ENCODE assay signal across 14 cellular contexts in genomic region chr3:44000586-44000985, GRCh38.
DNase-seq lines count a peak whose midpoint lies in the region; ATAC-seq and TF ChIP-seq lines count a peak whose summit lies in the region.
"Had no signal": no experiment of that assay in that cellular context is flagged by ENCODE, and none has a peak within 500 bp of the region (broad histone marks: within the 10 kb centered on the region; RNA-seq: fewer than 3 reads in every experiment).

No MANE protein-coding gene starts in this region.

- H2AFZ ChIP-seq in SK-N-SH (ENCODE audit: low read depth), result no peak overlapping the region
- H2AFZ ChIP-seq: neural progenitor cell had no signal

- H3K79me2 ChIP-seq in SK-N-SH (ENCODE audit: insufficient read depth), result peaks cover 58% of the 10 kb centered on the region

- H3F3A ChIP-seq in SK-N-SH (replicated peaks; ENCODE audit: insufficient read depth), result no peaks in the 10 kb centered on the region

- H3K9ac ChIP-seq in SK-N-SH, result peak overlapping the region; percentile 75; the same call in 1 of the 2 replicates
- H3K9ac ChIP-seq: neural progenitor cell had no signal

- CTCF ChIA-PET in SK-N-SH (lab: Yijun Ruan, JAX), result interaction anchor here (1.0 to 2.0 kb wide), 3 partner anchors 19 to 146 kb away, joined by 3 to 6 read pairs (median 4); no protein-coding TSS in a partner anchor

- TF ChIP-seq POLR2A in ovary (IDR thresholded peaks at IDR 0.05), result no peak

- peaks cover 6 to 7% of the 10 kb centered on the region in 2 experiments for H3K36me3 ChIP-seq in SK-N-SH (replicated peaks in 1 of 2; ENCODE audit: control insufficient read depth in 1 of 2, insufficient read depth in 2 of 2, low read length in 1 of 2)
- no peaks in the 10 kb centered on the region for H3K36me3 ChIP-seq in ovary
- H3K36me3 ChIP-seq: adrenal gland, neural progenitor cell had no signal

- TF ChIP-seq EP300 in SK-N-SH (IDR thresholded peaks at IDR 0.05; ENCODE audit: borderline replicate concordance in 1 of 2, low read depth in 1 of 2, low read length in 1 of 2) (no peak), ovary (IDR thresholded peaks at IDR 0.05) (no peak)

- peak overlapping the region in 1 of 2 experiments; percentile 30; a peak in 1 of 4 replicates for H3K27ac ChIP-seq in SK-N-SH (ENCODE audit: low read depth in 2 of 2, low read length in 1 of 2)
- no peak overlapping the region for H3K27ac ChIP-seq in ovary
- H3K27ac ChIP-seq: adrenal gland, neural progenitor cell had no signal

- POLR2A ChIA-PET in SK-N-SH (lab: Yijun Ruan, JAX), result interaction anchor here (0.7 to 1.6 kb wide), 2 partner anchors 12 to 19 kb away, joined by 3 to 4 read pairs; no protein-coding TSS in a partner anchor

- WGBS in SK-N-SH (ENCODE audit: low lambda C conversion rate), result 35% methylated on average over 3 of the region's 3 CpGs
- 85 to 90% (median 87%) methylated on average over 3 of the region's 3 CpGs for WGBS in ovary, 3 donors

- ATAC-seq in GM18868 (IDR thresholded peaks at IDR 0.05; ENCODE audit: unreplicated experiment), result peak; percentile 29

- H3K27me3 ChIP-seq in SK-N-SH (ENCODE audit: insufficient read depth), result no peaks in the 10 kb centered on the region
- H3K27me3 ChIP-seq in ovary, result no peaks in the 10 kb centered on the region

- H3K4me2 ChIP-seq in SK-N-SH, result peak overlapping the region; percentile 86
- H3K4me2 ChIP-seq: neural progenitor cell had no signal

- peak; percentile 53 for DNase-seq in A172 (ENCODE audit: low spot score)
- DNase-seq in SK-N-SH, result no peak
- DNase-seq in foreskin fibroblast, result peak in 1 of 2 donors; percentile 85
- DNase-seq in activated naive CD4-positive, alpha-beta T cell treated with Interleukin-2 at 50 U/mL for 16 hours, result no peak
- DNase-seq in ovary, result no peak
- DNase-seq in activated effector memory CD4-positive, alpha-beta T cell treated with anti-CD3 and anti-CD28 coated beads, Interleukin-2, amount 50 U/mL, for 16 hours, result no peak
- DNase-seq in UCSD-AML1 (lab: John Stamatoyannopoulos, UW; ENCODE audit: unreplicated experiment), result no peak
- DNase-seq: activated CD4-positive, alpha-beta T cell treated with anti-CD3 and anti-CD28 coated beads for 4 hours; adrenal gland; AML-193; NCI-H2171 treated with DMSO at 0.1 percent for 48 hours; stimulated activated CD4-positive, alpha-beta T cell treated with anti-CD3 and anti-CD28 coated beads, Interleukin-1b, Interleukin-23, amount 100 ng/mL, for 48 hours had no signal

- peaks cover 0 to 21% of the 10 kb centered on the region in 2 experiments; a peak in 2 of 4 replicates for H3K4me1 ChIP-seq in SK-N-SH (ENCODE audit: control insufficient read depth in 1 of 2, insufficient read depth in 2 of 2, low read depth in 1 of 2, low read length in 1 of 2)
- peaks cover 11% of the 10 kb centered on the region for H3K4me1 ChIP-seq in ovary (ENCODE audit: insufficient read depth)

- no peak for TF ChIP-seq RAD21 in SK-N-SH (IDR thresholded peaks at IDR 0.05; ENCODE audit: low read length)

- peaks cover 17% of the 10 kb centered on the region for H4K20me1 ChIP-seq in SK-N-SH (ENCODE audit: insufficient read depth)

- H3K9me2 ChIP-seq in SK-N-SH, result no peaks in the 10 kb centered on the region

- H3K9me3 ChIP-seq in SK-N-SH, result no peaks in the 10 kb centered on the region
- no peaks in the 10 kb centered on the region for H3K9me3 ChIP-seq in ovary
- H3K9me3 ChIP-seq: adrenal gland had no signal

- TF ChIP-seq CTCF in SK-N-SH (IDR thresholded peaks at IDR 0.05), result no peak
- TF ChIP-seq CTCF in foreskin fibroblast (IDR thresholded peaks at IDR 0.05; ENCODE audit: low read depth, low read length), result no peak
- no peak for TF ChIP-seq CTCF in ovary (IDR thresholded peaks at IDR 0.05)

- peak overlapping the region; percentile 80 to 90 for H3K4me3 ChIP-seq in SK-N-SH (ENCODE audit: low read depth in 2 of 2, low read length in 1 of 2)
- H3K4me3 ChIP-seq in foreskin fibroblast (ENCODE audit: low read depth in 1 of 2, low read length in 2 of 2), result peak overlapping the region; percentile 77 to 84
- no peak overlapping the region for H3K4me3 ChIP-seq in ovary
- H3K4me3 ChIP-seq: adrenal gland had no signal

- intact Hi-C loops in ovary (cut with DNase I), result no loop called here

TF ChIP-seq in SK-N-SH, 30 proteins besides CTCF, POLR2A, EP300 and RAD21:
- TF ChIP-seq RXRA (IDR thresholded peaks at IDR 0.05; ENCODE audit: borderline replicate concordance, low read depth) (no peak), MXI1 (IDR thresholded peaks at IDR 0.05; ENCODE audit: low read depth, low read length) (0 out of 2 replicates have a peak, but pooled peaks have one; percentile 6), NRF1 (IDR thresholded peaks at IDR 0.05; ENCODE audit: low read depth, low read length) (no peak), YY1 (IDR thresholded peaks at IDR 0.05; ENCODE audit: low read depth) (0 out of 2 replicates have a peak, but pooled peaks have one; percentile 17), SIN3A (IDR thresholded peaks at IDR 0.05; ENCODE audit: borderline replicate concordance, low read depth, low read length) (peak; percentile 39; the same call in 1 of the 2 replicates), MAX (IDR thresholded peaks at IDR 0.05; ENCODE audit: low read depth) (0 out of 2 replicates have a peak, but pooled peaks have one; percentile 57), JUND (IDR thresholded peaks at IDR 0.05) (peak; percentile 51), ELF1 (IDR thresholded peaks at IDR 0.05) (no peak), GATA2 (CRISPR knock-in tag; IDR thresholded peaks at IDR 0.05) (no peak), RCOR1 (IDR thresholded peaks at IDR 0.05; ENCODE audit: low read length) (no peak), FOSL2 (IDR thresholded peaks at IDR 0.05; ENCODE audit: borderline replicate concordance, low read depth) (peak; percentile 71; the same call in 1 of the 2 replicates), NFIC (IDR thresholded peaks at IDR 0.05; ENCODE audit: borderline replicate concordance) (peak; percentile 36; the same call in 1 of the 2 replicates)
